12 cellular contexts compared by ENCODE assay signal in genomic region chr1:156676450-156676819, GRCh38. TPM values are rescaled to one million over a fixed set of nuclear protein-coding genes. Genes with fewer than 3 reads are reported as not detected.
A peak's percentile ranks its signal among the peaks of the same experiment; 100 is the strongest.
DNase-seq lines count a peak whose midpoint lies in the region; ATAC-seq and TF ChIP-seq lines count a peak whose summit lies in the region.
"Had no signal": no experiment of that assay in that cellular context is flagged by ENCODE, and none has a peak within 500 bp of the region (broad histone marks: within the 10 kb centered on the region; RNA-seq: fewer than 3 reads in every experiment).

No MANE protein-coding gene starts in this region.

- no peak for TF ChIP-seq CTCF in BE2C (IDR thresholded peaks at IDR 0.05; ENCODE audit: low read depth, low read length)
- no peak for TF ChIP-seq CTCF in astrocyte of the cerebellum (IDR thresholded peaks at IDR 0.05; ENCODE audit: low read depth, low read length, missing control alignments)
- no peak for TF ChIP-seq CTCF in right atrium auricular region (IDR thresholded peaks at IDR 0.05)
- TF ChIP-seq CTCF in progenitor cell of endocrine pancreas (IDR thresholded peaks at IDR 0.05; ENCODE audit: unreplicated experiment), result no peak

- H3K4me1 ChIP-seq in BE2C (peaks cover 15% of the 10 kb centered on the region), right atrium auricular region (peaks cover 0 to 53% of the 10 kb centered on the region in 2 donors)
- H3K4me1 ChIP-seq: pancreas had no signal

- H3K9me3 ChIP-seq in BE2C, result no peaks in the 10 kb centered on the region
- no peaks in the 10 kb centered on the region for H3K9me3 ChIP-seq in right atrium auricular region
- H3K9me3 ChIP-seq: pancreas had no signal

- in situ Hi-C loops in astrocyte of the cerebellum (cut with HindIII; ENCODE audit: low sequenced_read_pairs), result no loop called here

- H3K36me3 Mint-ChIP-seq in progenitor cell of endocrine pancreas (ENCODE audit: insufficient read depth), result peaks cover 6% of the 10 kb centered on the region
- no peaks in the 10 kb centered on the region for H3K36me3 Mint-ChIP-seq in stimulated activated naive B cell treated with anti-CD40 and anti-IgM and Interleukin-4, amounts not matched to agents 10 μg/mL and 1 μg/mL and 100 μg/mL, for 72 hours

- peaks cover 12% of the 10 kb centered on the region for H3K4me1 Mint-ChIP-seq in progenitor cell of endocrine pancreas (ENCODE audit: low read depth)
- peaks cover 13 to 17% of the 10 kb centered on the region in 2 donors for H3K4me1 Mint-ChIP-seq in stimulated activated naive B cell treated with anti-CD40 and anti-IgM and Interleukin-4, amounts not matched to agents 10 μg/mL and 1 μg/mL and 100 μg/mL, for 72 hours

- H3K27ac ChIP-seq in right atrium auricular region, result peak overlapping the region; percentile 90 to 96

- no peak for ATAC-seq in HG02981 (IDR thresholded peaks at IDR 0.05; ENCODE audit: unreplicated experiment)
- no peak for ATAC-seq in stimulated activated naive B cell treated with anti-CD40 and anti-IgM and Interleukin-4, amounts not matched to agents 10 μg/mL and 1 μg/mL and 100 μg/mL, for 72 hours (replicated peaks)

- H3K27ac Mint-ChIP-seq in progenitor cell of endocrine pancreas, result no peak overlapping the region
- no peak overlapping the region for H3K27ac Mint-ChIP-seq in stimulated activated naive B cell treated with anti-CD40 and anti-IgM and Interleukin-4, amounts not matched to agents 10 μg/mL and 1 μg/mL and 100 μg/mL, for 72 hours

- no peaks in the 10 kb centered on the region for H3K36me3 ChIP-seq in BE2C
- peaks cover 30% of the 10 kb centered on the region for H3K36me3 ChIP-seq in right atrium auricular region
- H3K36me3 ChIP-seq: pancreas had no signal

- H3K27me3 ChIP-seq in BE2C, result no peaks in the 10 kb centered on the region
- no peaks in the 10 kb centered on the region for H3K27me3 ChIP-seq in right atrium auricular region

- DNase-seq in BE2C (no peak), astrocyte of the cerebellum (ENCODE audit: low read depth) (no peak), right atrium auricular region (ENCODE audit: low spot score) (no peak), progenitor cell of endocrine pancreas (ENCODE audit: low spot score, unreplicated experiment) (no peak), cerebellar cortex (ENCODE audit: low spot score) (no peak), GDM1 (lab: John Stamatoyannopoulos, UW) (no peak)
- DNase-seq in stimulated activated naive B cell treated with anti-CD40 and anti-IgM and Interleukin-4, amounts not matched to agents 10 μg/mL and 1 μg/mL and 100 μg/mL, for 72 hours, result no peak
- DNase-seq: activated T-cell treated with anti-CD3 and anti-CD28 coated beads for 4 hours; NCI-H1092; stimulated activated naive CD4-positive, alpha-beta T cell treated with Interleukin-2 at 50 U/mL for 16 hours had no signal

- peaks cover 77% of the 10 kb centered on the region for H3K27me3 Mint-ChIP-seq in progenitor cell of endocrine pancreas
- peaks cover 70 to 90% of the 10 kb centered on the region in 2 donors for H3K27me3 Mint-ChIP-seq in stimulated activated naive B cell treated with anti-CD40 and anti-IgM and Interleukin-4, amounts not matched to agents 10 μg/mL and 1 μg/mL and 100 μg/mL, for 72 hours

- H3K4me3 Mint-ChIP-seq in progenitor cell of endocrine pancreas (ENCODE audit: low read depth), result peak overlapping the region; percentile 59
- H3K4me3 Mint-ChIP-seq in stimulated activated naive B cell treated with anti-CD40 and anti-IgM and Interleukin-4, amounts not matched to agents 10 μg/mL and 1 μg/mL and 100 μg/mL, for 72 hours, result no peak overlapping the region

- H3K4me3 ChIP-seq in BE2C (ENCODE audit: low read depth, low read length) (peak overlapping the region; percentile 38), astrocyte of the cerebellum (ENCODE audit: low read depth, low read length) (peak overlapping the region; percentile 30), right atrium auricular region (peak overlapping the region; percentile 71 to 72)

- no peaks in the 10 kb centered on the region for H3K9me3 Mint-ChIP-seq in progenitor cell of endocrine pancreas (ENCODE audit: low read depth)
- H3K9me3 Mint-ChIP-seq in stimulated activated naive B cell treated with anti-CD40 and anti-IgM and Interleukin-4, amounts not matched to agents 10 μg/mL and 1 μg/mL and 100 μg/mL, for 72 hours, result no peaks in the 10 kb centered on the region

RNA-seq across cellular contexts. Expression of gene NES, which starts 0.8 kb away (rescaled TPM):
- polyA plus RNA-seq in BE2C (2012; ENCODE audit: insufficient read depth, insufficient read length, low read depth), result 22.3 TPM
- total RNA-seq in right atrium auricular region (100 to 1,000 TPM; 134 to 173 TPM), progenitor cell of endocrine pancreas (33.9 and 39.2 TPM in 2 replicates)

RNA-seq across cellular contexts. Expression of gene CRABP2, which starts 28.9 kb away (rescaled TPM):
- polyA plus RNA-seq in BE2C (2012; ENCODE audit: insufficient read depth, insufficient read length, low read depth), result 39.0 TPM
- 1 to 10 TPM in 1 of 2 donors, under 1 TPM in 1; 0.67 to 2.5 TPM for total RNA-seq in right atrium auricular region
- 70.4 and 125 TPM in 2 replicates for total RNA-seq in progenitor cell of endocrine pancreas

RNA-seq across cellular contexts. Expression of gene BCAN, which starts 34.5 kb away (rescaled TPM):
- polyA plus RNA-seq in BE2C (2012; ENCODE audit: insufficient read depth, insufficient read length, low read depth), result 7.8 TPM
- not detected for total RNA-seq in right atrium auricular region
- total RNA-seq in progenitor cell of endocrine pancreas, result not detected in 2 replicates
- polyA plus RNA-seq: pancreas had no signal

RNA-seq across cellular contexts. Expression of gene METTL25B, which starts 51.8 kb away (rescaled TPM):
- 47.1 TPM for polyA plus RNA-seq in BE2C (2012; ENCODE audit: insufficient read depth, insufficient read length, low read depth)
- 10 to 100 TPM in 1 of 2 donors, 1 to 10 TPM in 1; 7.4 to 15.6 TPM for total RNA-seq in right atrium auricular region
- 40.0 and 42.4 TPM in 2 replicates for total RNA-seq in progenitor cell of endocrine pancreas

RNA-seq across cellular contexts. Expression of gene ISG20L2, which starts 52.1 kb away (rescaled TPM):
- 100 TPM for polyA plus RNA-seq in BE2C (2012; ENCODE audit: insufficient read depth, insufficient read length, low read depth)
- total RNA-seq in right atrium auricular region (10 to 100 TPM; 13.6 to 18.0 TPM), progenitor cell of endocrine pancreas (36.9 and 38.9 TPM in 2 replicates)

Comparison
In these comparisons a context has a peak if more than half of its experiments do, and no peak if none do; other contexts are left out.
1. RNA of gene CRABP2, which starts 28.9 kb away (total RNA-seq): 70.4 to 125 TPM in progenitor cell of endocrine pancreas; 0.67 to 2.5 TPM in right atrium auricular region; every median in the first group is over 10 times any median in the second.
2. Peak in every context shown above with its lines, with median percentiles within 50 percentile points of each other: H3K4me3 ChIP-seq.